ENCODE assay signal across 1 cellular context in the genomic region with DNA sequence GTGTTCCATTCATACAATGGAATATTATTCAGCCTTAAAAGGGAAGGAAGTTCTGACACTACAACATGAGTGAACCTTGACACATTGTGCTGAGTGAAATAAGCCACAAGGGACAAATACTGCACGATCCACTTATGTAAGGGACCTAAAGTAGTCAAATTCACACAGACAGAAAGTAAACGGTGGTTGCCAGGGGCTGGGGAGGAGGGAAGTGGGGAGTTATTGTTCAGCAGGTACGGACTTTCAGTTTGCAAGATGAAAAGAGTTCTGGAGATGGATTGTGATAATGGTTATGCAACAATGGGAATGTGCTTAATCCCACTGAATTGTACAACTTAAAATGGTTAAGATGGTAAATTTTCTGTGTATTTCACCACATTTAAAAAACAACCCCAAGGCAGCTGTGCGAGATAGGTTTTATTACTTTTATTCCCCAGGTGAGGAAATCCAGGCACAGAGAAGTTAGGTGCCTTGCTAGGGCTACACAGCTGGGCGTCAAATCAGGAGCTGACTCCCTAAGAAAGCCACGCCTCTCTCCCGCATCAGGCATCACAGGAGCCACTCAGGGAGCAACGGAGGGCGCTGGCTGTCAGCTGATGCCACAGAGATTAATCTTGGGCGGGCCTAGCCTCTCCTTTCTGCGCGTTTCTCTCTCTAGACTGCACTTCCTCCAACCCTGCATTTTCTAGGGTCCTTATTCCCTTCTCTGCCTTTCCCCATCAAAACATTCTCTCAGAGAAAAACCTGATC.
TF ChIP-seq lines count a peak whose summit lies in the region.

No MANE protein-coding gene starts in this region.

TF ChIP-seq in HepG2, 621 proteins besides CTCF, POLR2A, EP300 and RAD21 (continued from another document and continues in another):
- TF ChIP-seq, protein P1, sequence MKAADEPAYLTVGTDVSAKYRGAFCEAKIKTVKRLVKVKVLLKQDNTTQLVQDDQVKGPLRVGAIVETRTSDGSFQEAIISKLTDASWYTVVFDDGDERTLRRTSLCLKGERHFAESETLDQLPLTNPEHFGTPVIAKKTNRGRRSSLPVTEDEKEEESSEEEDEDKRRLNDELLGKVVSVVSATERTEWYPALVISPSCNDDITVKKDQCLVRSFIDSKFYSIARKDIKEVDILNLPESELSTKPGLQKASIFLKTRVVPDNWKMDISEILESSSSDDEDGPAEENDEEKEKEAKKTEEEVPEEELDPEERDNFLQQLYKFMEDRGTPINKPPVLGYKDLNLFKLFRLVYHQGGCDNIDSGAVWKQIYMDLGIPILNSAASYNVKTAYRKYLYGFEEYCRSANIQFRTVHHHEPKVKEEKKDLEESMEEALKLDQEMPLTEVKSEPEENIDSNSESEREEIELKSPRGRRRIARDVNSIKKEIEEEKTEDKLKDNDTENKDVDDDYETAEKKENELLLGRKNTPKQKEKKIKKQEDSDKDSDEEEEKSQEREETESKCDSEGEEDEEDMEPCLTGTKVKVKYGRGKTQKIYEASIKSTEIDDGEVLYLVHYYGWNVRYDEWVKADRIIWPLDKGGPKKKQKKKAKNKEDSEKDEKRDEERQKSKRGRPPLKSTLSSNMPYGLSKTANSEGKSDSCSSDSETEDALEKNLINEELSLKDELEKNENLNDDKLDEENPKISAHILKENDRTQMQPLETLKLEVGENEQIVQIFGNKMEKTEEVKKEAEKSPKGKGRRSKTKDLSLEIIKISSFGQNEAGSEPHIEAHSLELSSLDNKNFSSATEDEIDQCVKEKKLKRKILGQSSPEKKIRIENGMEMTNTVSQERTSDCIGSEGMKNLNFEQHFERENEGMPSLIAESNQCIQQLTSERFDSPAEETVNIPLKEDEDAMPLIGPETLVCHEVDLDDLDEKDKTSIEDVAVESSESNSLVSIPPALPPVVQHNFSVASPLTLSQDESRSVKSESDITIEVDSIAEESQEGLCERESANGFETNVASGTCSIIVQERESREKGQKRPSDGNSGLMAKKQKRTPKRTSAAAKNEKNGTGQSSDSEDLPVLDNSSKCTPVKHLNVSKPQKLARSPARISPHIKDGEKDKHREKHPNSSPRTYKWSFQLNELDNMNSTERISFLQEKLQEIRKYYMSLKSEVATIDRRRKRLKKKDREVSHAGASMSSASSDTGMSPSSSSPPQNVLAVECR (CRISPR knock-in tag; IDR thresholded peaks at IDR 0.05; ENCODE audit: borderline replicate concordance), result no peak; the same call in 1 of the 2 replicates
- TF ChIP-seq CENPT (CRISPR knock-in tag; IDR thresholded peaks at IDR 0.05; ENCODE audit: low read depth) (no peak), PBX2 (CRISPR knock-in tag; IDR thresholded peaks at IDR 0.05) (no peak), ZNF768 (CRISPR knock-in tag; IDR thresholded peaks at IDR 0.05) (peak; percentile 95), RCOR2 (CRISPR knock-in tag; IDR thresholded peaks at IDR 0.05) (peak; percentile 73; the same call in 1 of the 2 replicates), NR2F1 (CRISPR knock-in tag; IDR thresholded peaks at IDR 0.05) (no peak), ZMYM4 (CRISPR knock-in tag; IDR thresholded peaks at IDR 0.05) (peak; percentile 48; the same call in 1 of the 2 replicates), RXRB (CRISPR knock-in tag; IDR thresholded peaks at IDR 0.05; ENCODE audit: borderline replicate concordance) (peak; percentile 77; the same call in 1 of the 2 replicates), BRD4 (CRISPR knock-in tag; IDR thresholded peaks at IDR 0.05) (no peak), GLI4 (CRISPR knock-in tag; IDR thresholded peaks at IDR 0.05; ENCODE audit: borderline replicate concordance) (no peak), ZNF609 (CRISPR knock-in tag; IDR thresholded peaks at IDR 0.05; ENCODE audit: borderline replicate concordance) (peak; percentile 50; the same call in 1 of the 2 replicates), BCL6 (CRISPR knock-in tag; IDR thresholded peaks at IDR 0.05) (0 out of 2 replicates have a peak, but pooled peaks have one; percentile 29), SAP130 (CRISPR knock-in tag; IDR thresholded peaks at IDR 0.05; ENCODE audit: low read depth) (peak; percentile 71), ZNF432 (CRISPR knock-in tag; IDR thresholded peaks at IDR 0.05; ENCODE audit: borderline replicate concordance) (no peak), NR2C2 (CRISPR knock-in tag; IDR thresholded peaks at IDR 0.05; ENCODE audit: borderline replicate concordance) (0 out of 2 replicates have a peak, but pooled peaks have one; percentile 34)
- TF ChIP-seq, protein P2, sequence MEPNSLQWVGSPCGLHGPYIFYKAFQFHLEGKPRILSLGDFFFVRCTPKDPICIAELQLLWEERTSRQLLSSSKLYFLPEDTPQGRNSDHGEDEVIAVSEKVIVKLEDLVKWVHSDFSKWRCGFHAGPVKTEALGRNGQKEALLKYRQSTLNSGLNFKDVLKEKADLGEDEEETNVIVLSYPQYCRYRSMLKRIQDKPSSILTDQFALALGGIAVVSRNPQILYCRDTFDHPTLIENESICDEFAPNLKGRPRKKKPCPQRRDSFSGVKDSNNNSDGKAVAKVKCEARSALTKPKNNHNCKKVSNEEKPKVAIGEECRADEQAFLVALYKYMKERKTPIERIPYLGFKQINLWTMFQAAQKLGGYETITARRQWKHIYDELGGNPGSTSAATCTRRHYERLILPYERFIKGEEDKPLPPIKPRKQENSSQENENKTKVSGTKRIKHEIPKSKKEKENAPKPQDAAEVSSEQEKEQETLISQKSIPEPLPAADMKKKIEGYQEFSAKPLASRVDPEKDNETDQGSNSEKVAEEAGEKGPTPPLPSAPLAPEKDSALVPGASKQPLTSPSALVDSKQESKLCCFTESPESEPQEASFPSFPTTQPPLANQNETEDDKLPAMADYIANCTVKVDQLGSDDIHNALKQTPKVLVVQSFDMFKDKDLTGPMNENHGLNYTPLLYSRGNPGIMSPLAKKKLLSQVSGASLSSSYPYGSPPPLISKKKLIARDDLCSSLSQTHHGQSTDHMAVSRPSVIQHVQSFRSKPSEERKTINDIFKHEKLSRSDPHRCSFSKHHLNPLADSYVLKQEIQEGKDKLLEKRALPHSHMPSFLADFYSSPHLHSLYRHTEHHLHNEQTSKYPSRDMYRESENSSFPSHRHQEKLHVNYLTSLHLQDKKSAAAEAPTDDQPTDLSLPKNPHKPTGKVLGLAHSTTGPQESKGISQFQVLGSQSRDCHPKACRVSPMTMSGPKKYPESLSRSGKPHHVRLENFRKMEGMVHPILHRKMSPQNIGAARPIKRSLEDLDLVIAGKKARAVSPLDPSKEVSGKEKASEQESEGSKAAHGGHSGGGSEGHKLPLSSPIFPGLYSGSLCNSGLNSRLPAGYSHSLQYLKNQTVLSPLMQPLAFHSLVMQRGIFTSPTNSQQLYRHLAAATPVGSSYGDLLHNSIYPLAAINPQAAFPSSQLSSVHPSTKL (CRISPR knock-in tag; IDR thresholded peaks at IDR 0.05), result peak; percentile 66
- TF ChIP-seq, protein P3, sequence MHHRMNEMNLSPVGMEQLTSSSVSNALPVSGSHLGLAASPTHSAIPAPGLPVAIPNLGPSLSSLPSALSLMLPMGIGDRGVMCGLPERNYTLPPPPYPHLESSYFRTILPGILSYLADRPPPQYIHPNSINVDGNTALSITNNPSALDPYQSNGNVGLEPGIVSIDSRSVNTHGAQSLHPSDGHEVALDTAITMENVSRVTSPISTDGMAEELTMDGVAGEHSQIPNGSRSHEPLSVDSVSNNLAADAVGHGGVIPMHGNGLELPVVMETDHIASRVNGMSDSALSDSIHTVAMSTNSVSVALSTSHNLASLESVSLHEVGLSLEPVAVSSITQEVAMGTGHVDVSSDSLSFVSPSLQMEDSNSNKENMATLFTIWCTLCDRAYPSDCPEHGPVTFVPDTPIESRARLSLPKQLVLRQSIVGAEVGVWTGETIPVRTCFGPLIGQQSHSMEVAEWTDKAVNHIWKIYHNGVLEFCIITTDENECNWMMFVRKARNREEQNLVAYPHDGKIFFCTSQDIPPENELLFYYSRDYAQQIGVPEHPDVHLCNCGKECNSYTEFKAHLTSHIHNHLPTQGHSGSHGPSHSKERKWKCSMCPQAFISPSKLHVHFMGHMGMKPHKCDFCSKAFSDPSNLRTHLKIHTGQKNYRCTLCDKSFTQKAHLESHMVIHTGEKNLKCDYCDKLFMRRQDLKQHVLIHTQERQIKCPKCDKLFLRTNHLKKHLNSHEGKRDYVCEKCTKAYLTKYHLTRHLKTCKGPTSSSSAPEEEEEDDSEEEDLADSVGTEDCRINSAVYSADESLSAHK (CRISPR knock-in tag; IDR thresholded peaks at IDR 0.05; ENCODE audit: borderline replicate concordance), result no peak
- TF ChIP-seq, protein P4, sequence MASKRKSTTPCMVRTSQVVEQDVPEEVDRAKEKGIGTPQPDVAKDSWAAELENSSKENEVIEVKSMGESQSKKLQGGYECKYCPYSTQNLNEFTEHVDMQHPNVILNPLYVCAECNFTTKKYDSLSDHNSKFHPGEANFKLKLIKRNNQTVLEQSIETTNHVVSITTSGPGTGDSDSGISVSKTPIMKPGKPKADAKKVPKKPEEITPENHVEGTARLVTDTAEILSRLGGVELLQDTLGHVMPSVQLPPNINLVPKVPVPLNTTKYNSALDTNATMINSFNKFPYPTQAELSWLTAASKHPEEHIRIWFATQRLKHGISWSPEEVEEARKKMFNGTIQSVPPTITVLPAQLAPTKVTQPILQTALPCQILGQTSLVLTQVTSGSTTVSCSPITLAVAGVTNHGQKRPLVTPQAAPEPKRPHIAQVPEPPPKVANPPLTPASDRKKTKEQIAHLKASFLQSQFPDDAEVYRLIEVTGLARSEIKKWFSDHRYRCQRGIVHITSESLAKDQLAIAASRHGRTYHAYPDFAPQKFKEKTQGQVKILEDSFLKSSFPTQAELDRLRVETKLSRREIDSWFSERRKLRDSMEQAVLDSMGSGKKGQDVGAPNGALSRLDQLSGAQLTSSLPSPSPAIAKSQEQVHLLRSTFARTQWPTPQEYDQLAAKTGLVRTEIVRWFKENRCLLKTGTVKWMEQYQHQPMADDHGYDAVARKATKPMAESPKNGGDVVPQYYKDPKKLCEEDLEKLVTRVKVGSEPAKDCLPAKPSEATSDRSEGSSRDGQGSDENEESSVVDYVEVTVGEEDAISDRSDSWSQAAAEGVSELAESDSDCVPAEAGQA (IDR thresholded peaks at IDR 0.05; ENCODE audit: low read depth), result no peak
- TF ChIP-seq, protein P4 (CRISPR knock-in tag; IDR thresholded peaks at IDR 0.05; ENCODE audit: borderline replicate concordance), result no peak
- TF ChIP-seq, protein P5, sequence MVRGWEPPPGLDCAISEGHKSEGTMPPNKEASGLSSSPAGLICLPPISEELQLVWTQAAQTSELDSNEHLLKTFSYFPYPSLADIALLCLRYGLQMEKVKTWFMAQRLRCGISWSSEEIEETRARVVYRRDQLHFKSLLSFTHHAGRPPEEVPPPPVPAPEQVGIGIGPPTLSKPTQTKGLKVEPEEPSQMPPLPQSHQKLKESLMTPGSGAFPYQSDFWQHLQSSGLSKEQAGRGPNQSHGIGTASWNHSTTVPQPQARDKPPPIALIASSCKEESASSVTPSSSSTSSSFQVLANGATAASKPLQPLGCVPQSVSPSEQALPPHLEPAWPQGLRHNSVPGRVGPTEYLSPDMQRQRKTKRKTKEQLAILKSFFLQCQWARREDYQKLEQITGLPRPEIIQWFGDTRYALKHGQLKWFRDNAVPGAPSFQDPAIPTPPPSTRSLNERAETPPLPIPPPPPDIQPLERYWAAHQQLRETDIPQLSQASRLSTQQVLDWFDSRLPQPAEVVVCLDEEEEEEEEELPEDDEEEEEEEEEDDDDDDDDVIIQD (CRISPR knock-in tag; IDR thresholded peaks at IDR 0.05; ENCODE audit: low read depth), result no peak
